In genomic region chr1:14442669-14443068, GRCh38 we compare ENCODE assay signal across 1 cellular context.
TF ChIP-seq lines count a peak whose summit lies in the region.

No MANE protein-coding gene starts in this region.

TF ChIP-seq in WTC11, 78 proteins besides CTCF, POLR2A, EP300 and RAD21 (continued from another document):
- TF ChIP-seq CBFB (CRISPR knock-in tag; IDR thresholded peaks at IDR 0.05; ENCODE audit: low read depth) (no peak), SOX15 (CRISPR knock-in tag; IDR thresholded peaks at IDR 0.05) (no peak), E2F5 (CRISPR knock-in tag; IDR thresholded peaks at IDR 0.05) (no peak), ATF1 (CRISPR knock-in tag; IDR thresholded peaks at IDR 0.05) (no peak), KAT7 (CRISPR knock-in tag; IDR thresholded peaks at IDR 0.05; ENCODE audit: borderline replicate concordance) (no peak), ZNF121 (CRISPR knock-in tag; IDR thresholded peaks at IDR 0.05) (no peak), IRF2 (CRISPR knock-in tag; IDR thresholded peaks at IDR 0.05; ENCODE audit: borderline replicate concordance, low read depth) (no peak)
